Comparison of ENCODE assay signal across 27 cellular contexts in genomic region chr3:140436421-140436820, GRCh38.
"Had no signal": no experiment of that assay in that cellular context is flagged by ENCODE, and none has a peak within 500 bp of the region (broad histone marks: within the 10 kb centered on the region; RNA-seq: fewer than 3 reads in every experiment).

No MANE protein-coding gene starts in this region.

- H3K79me2 ChIP-seq: parathyroid adenoma had no signal

- H2AFZ ChIP-seq: neural progenitor cell, parathyroid adenoma had no signal

- DNase-seq: naive thymus-derived CD4-positive, alpha-beta T cell; natural killer cell; nucleus accumbens; ovary; psoas muscle; right lobe of liver; sigmoid colon; small intestine; stimulated activated CD4-positive, alpha-beta T cell treated with anti-CD3 and anti-CD28 coated beads, Interleukin-15, amount 100 ng/mL, for 24 hours; stimulated activated CD4-positive, alpha-beta T cell treated with anti-CD3 and anti-CD28 coated beads, Interleukin-2, amount 100 ng/mL, for 24 hours; stimulated activated CD4-positive, alpha-beta T cell treated with anti-CD3 and anti-CD28 coated beads, Interleukin-2, amount 100 ng/mL, for 48 hours; stimulated activated CD4-positive, alpha-beta T cell treated with anti-CD3 and anti-CD28 coated beads, Interleukin-4, amount 100 ng/mL, for 24 hours; stimulated activated naive B cell treated with anti-CD40 and anti-IgM and Interleukin-4, amounts not matched to agents 10 μg/mL and 1 μg/mL and 100 μg/mL, for 72 hours; stimulated activated naive CD4-positive, alpha-beta T cell treated with Interleukin-2 at 50 U/mL for 16 hours; stomach; thyroid gland had no signal

- H3K4me3 Mint-ChIP-seq: naive thymus-derived CD4-positive, alpha-beta T cell; natural killer cell; nephron; neural progenitor cell; stimulated activated effector memory CD8-positive, alpha-beta T cell treated with anti-CD3 and anti-CD28 coated beads, Interleukin-12 subunit alpha, Interleukin-12 subunit beta, amount 100 ng/mL, for 72 hours; stimulated activated naive B cell treated with anti-CD40 and anti-IgM and Interleukin-4, amounts not matched to agents 10 μg/mL and 1 μg/mL and 100 μg/mL, for 72 hours; stimulated activated naive CD8-positive, alpha-beta T cell treated with anti-CD3 and anti-CD28 coated beads, Interleukin-15, Interleukin-2, amounts not matched to agents 100 ng/mL and 50 ng/mL, for 24 hours had no signal

- H3K36me3 ChIP-seq: neural progenitor cell, neutrophil, ovary, right lobe of liver, sigmoid colon, stomach, thoracic aorta, thyroid gland, tibial nerve, upper lobe of left lung, vagina had no signal

- H3K4me3 ChIP-seq: neural progenitor cell, ovary, psoas muscle, right lobe of liver, sigmoid colon, stomach, thoracic aorta, thyroid gland, tibial nerve, upper lobe of left lung, vagina had no signal

- H3K27ac ChIP-seq: neural progenitor cell, neutrophil, ovary, parathyroid adenoma, psoas muscle, right lobe of liver, sigmoid colon, stomach, thoracic aorta, thyroid gland, tibial nerve, upper lobe of left lung, vagina had no signal

- H3K9me3 Mint-ChIP-seq: natural killer cell; nephron; neural progenitor cell; stimulated activated effector memory CD8-positive, alpha-beta T cell treated with anti-CD3 and anti-CD28 coated beads, Interleukin-12 subunit alpha, Interleukin-12 subunit beta, amount 100 ng/mL, for 72 hours; stimulated activated naive B cell treated with anti-CD40 and anti-IgM and Interleukin-4, amounts not matched to agents 10 μg/mL and 1 μg/mL and 100 μg/mL, for 72 hours; stimulated activated naive CD8-positive, alpha-beta T cell treated with anti-CD3 and anti-CD28 coated beads, Interleukin-15, Interleukin-2, amounts not matched to agents 100 ng/mL and 50 ng/mL, for 24 hours had no signal

- H3K4me2 ChIP-seq: neural progenitor cell had no signal

- H3K9ac ChIP-seq: neural progenitor cell, parathyroid adenoma had no signal

- H3K36me3 Mint-ChIP-seq: naive thymus-derived CD4-positive, alpha-beta T cell; natural killer cell; neural progenitor cell; stimulated activated effector memory CD8-positive, alpha-beta T cell treated with anti-CD3 and anti-CD28 coated beads, Interleukin-12 subunit alpha, Interleukin-12 subunit beta, amount 100 ng/mL, for 72 hours; stimulated activated naive B cell treated with anti-CD40 and anti-IgM and Interleukin-4, amounts not matched to agents 10 μg/mL and 1 μg/mL and 100 μg/mL, for 72 hours had no signal

- H3K4me1 ChIP-seq: parathyroid adenoma, psoas muscle, right lobe of liver, stomach, upper lobe of left lung, vagina had no signal

- H3K4me1 Mint-ChIP-seq: naive thymus-derived CD4-positive, alpha-beta T cell; natural killer cell; stimulated activated effector memory CD8-positive, alpha-beta T cell treated with anti-CD3 and anti-CD28 coated beads, Interleukin-12 subunit alpha, Interleukin-12 subunit beta, amount 100 ng/mL, for 72 hours; stimulated activated naive B cell treated with anti-CD40 and anti-IgM and Interleukin-4, amounts not matched to agents 10 μg/mL and 1 μg/mL and 100 μg/mL, for 72 hours had no signal

- H3K27me3 ChIP-seq: neural progenitor cell, neutrophil, ovary, right lobe of liver, sigmoid colon, stomach, thyroid gland, tibial nerve, upper lobe of left lung, vagina had no signal

- ATAC-seq: naive thymus-derived CD4-positive, alpha-beta T cell; natural killer cell; psoas muscle; right lobe of liver; stimulated activated effector memory CD8-positive, alpha-beta T cell treated with anti-CD3 and anti-CD28 coated beads, Interleukin-12 subunit alpha, Interleukin-12 subunit beta, amount 100 ng/mL, for 72 hours; stimulated activated naive B cell treated with anti-CD40 and anti-IgM and Interleukin-4, amounts not matched to agents 10 μg/mL and 1 μg/mL and 100 μg/mL, for 72 hours had no signal

- H3K9me3 ChIP-seq: neutrophil, ovary, psoas muscle, right lobe of liver, sigmoid colon, stomach, thoracic aorta, thyroid gland, tibial nerve, upper lobe of left lung, vagina had no signal

- H3K27ac Mint-ChIP-seq: naive thymus-derived CD4-positive, alpha-beta T cell; natural killer cell; nephron; neural progenitor cell; progenitor cell of endocrine pancreas; stimulated activated effector memory CD8-positive, alpha-beta T cell treated with anti-CD3 and anti-CD28 coated beads, Interleukin-12 subunit alpha, Interleukin-12 subunit beta, amount 100 ng/mL, for 72 hours; stimulated activated naive B cell treated with anti-CD40 and anti-IgM and Interleukin-4, amounts not matched to agents 10 μg/mL and 1 μg/mL and 100 μg/mL, for 72 hours; stimulated activated naive CD8-positive, alpha-beta T cell treated with anti-CD3 and anti-CD28 coated beads, Interleukin-15, Interleukin-2, amounts not matched to agents 100 ng/mL and 50 ng/mL, for 24 hours had no signal
